In the genomic region with DNA sequence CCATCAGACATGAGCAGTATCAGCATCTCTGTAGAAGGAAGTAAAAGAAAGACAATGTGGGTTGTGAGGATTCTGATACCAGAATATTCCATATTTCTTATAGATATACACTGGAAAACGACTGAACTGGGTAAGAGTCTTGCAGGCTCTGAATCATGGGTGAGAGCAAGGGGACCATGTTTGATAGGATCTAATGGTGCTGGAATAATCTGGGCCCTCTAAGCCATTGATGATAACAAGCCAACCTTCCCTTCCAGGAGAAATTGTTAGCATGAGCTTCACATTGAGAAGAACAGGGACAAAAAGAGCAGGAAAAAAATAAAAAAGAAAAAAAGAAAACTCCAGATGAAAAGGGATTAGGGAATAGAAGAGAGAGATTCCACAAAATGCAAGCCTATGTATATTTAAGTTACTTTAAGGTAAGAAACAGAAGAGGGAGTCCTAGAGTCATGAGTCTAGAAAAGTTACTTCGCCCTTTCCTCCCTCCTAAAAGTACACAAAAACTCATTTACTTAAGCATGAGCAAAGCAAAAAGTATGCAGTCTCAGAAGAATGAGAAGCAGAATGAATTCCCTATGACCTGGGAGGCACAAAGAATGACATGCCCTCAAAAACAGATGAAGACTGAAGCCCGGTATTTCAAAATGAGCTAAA, we compare ENCODE assay signal across 12 cellular contexts.
A peak's percentile ranks its signal among the peaks of the same experiment; 100 is the strongest.
DNase-seq lines count a peak whose midpoint lies in the region; ATAC-seq, FAIRE-seq and TF ChIP-seq lines count a peak whose summit lies in the region.
"Had no signal": no experiment of that assay in that cellular context is flagged by ENCODE, and none has a peak within 500 bp of the region (broad histone marks: within the 10 kb centered on the region; RNA-seq: fewer than 3 reads in every experiment).

No MANE protein-coding gene starts in this region.

- peak overlapping the region; percentile 62 for H3K4me2 ChIP-seq in A549
- H3K4me2 ChIP-seq in HCT116 (ENCODE audit: low read length), result no peak overlapping the region
- H3K4me2 ChIP-seq: KMS-11 had no signal

- RAD21 ChIA-PET in HCT116 (lab: Charles Lee; ENCODE audit: low non-redundant PET in 1 of 2, low total read pairs in 2 of 2, uncharacterized antibody in 2 of 2, unreplicated experiment in 2 of 2), result no interaction called here

- intact Hi-C loops in HCT116 (cut with micrococcal nuclease), result no loop called here

- no peak overlapping the region for H3K9ac ChIP-seq in HCT116 (ENCODE audit: low read length)
- H3K9ac ChIP-seq: KMS-11 had no signal

- no peaks in the 10 kb centered on the region for H3K36me3 ChIP-seq in HCT116 (ENCODE audit: control insufficient read depth in 1 of 2, insufficient read depth in 2 of 2, low read length in 2 of 2)
- H3K36me3 ChIP-seq: sigmoid colon had no signal

- CTCF ChIA-PET in A549 (lab: Yijun Ruan, JAX), result interaction anchor here (0.6 to 1.6 kb wide), 19 partner anchors 9 to 1049 kb away, joined by 3 to 6 read pairs (median 3); no protein-coding TSS in a partner anchor
- CTCF ChIA-PET in HCT116 (lab: Charles Lee), result interaction anchor here (0.6 to 1.0 kb wide), 3 partner anchors 130 to 455 kb away, joined by 3 read pairs; no protein-coding TSS in a partner anchor

- H3K27ac ChIP-seq in A549, result peak overlapping the region; percentile 65 to 77
- no peak overlapping the region for H3K27ac ChIP-seq in HCT116 (ENCODE audit: low read depth, low read length)
- H3K27ac ChIP-seq: KMS-11, sigmoid colon had no signal

- 0% methylated on average over 3 of the region's 3 CpGs for WGBS in A549 (ENCODE audit: missing lambda C conversion rate)

- peak overlapping the region; percentile 31 for H2AFZ ChIP-seq in HCT116 (ENCODE audit: low read depth, low read length, poor library complexity, severe bottlenecking)

- no TSS peak for BruUV-seq in HCT116 (replicated peaks; lab: Mats Ljungman, UMichigan)

- ATAC-seq in A549 (peak; percentile 95 to 99), HCT116 (no peak)
- no peak for ATAC-seq in natural killer cell treated with Interleukin-12 subunit alpha and Interleukin-12 subunit beta and Interleukin-15 and Interleukin-18, amount 100 ng/mL, for 72 hours
- ATAC-seq in naive thymus-derived CD8-positive, alpha-beta T cell, result no peak

- H3K4me3 ChIP-seq in A549 (no peak overlapping the region), HCT116 (replicated peaks in 1 of 2; ENCODE audit: low read depth in 1 of 2, low read length in 2 of 2) (no peak overlapping the region), astrocyte of the spinal cord (ENCODE audit: low read depth, low read length) (no peak overlapping the region)
- H3K4me3 ChIP-seq: sigmoid colon had no signal

- in situ Hi-C loops in astrocyte of the spinal cord (cut with HindIII; ENCODE audit: low sequenced_read_pairs), result no loop called here

- H3K79me2 ChIP-seq in HCT116 (ENCODE audit: insufficient read depth, low read length), result no peaks in the 10 kb centered on the region

- H4K20me1 ChIP-seq in HCT116 (ENCODE audit: insufficient read depth), result no peaks in the 10 kb centered on the region

- DNase-seq in A549 (ENCODE audit: low read depth in 1 of 2, low spot score in 1 of 2) (peak; percentile 23 to 90), HCT116 (ENCODE audit: low read depth, low spot score) (no peak), astrocyte of the spinal cord (ENCODE audit: low read depth, low spot score) (peak; percentile 76), kidney tubule cell (ENCODE audit: low spot score) (peak; percentile 73), dermis blood vessel endothelial cell (no peak)
- DNase-seq in natural killer cell treated with Interleukin-12 subunit alpha and Interleukin-12 subunit beta and Interleukin-15 and Interleukin-18, amount 100 ng/mL, for 72 hours (ENCODE audit: low spot score), result no peak
- DNase-seq in naive thymus-derived CD8-positive, alpha-beta T cell, result no peak
- DNase-seq in stimulated activated naive CD4-positive, alpha-beta T cell treated with Interleukin-2 at 50 U/mL for 16 hours (lab: John Stamatoyannopoulos, UW), result no peak
- DNase-seq: activated B cell treated with CpG ODN at 0.5 μM for 24 hours, C1 segment of cervical spinal cord, sigmoid colon had no signal

- no peaks in the 10 kb centered on the region for H3K9me3 Mint-ChIP-seq in natural killer cell treated with Interleukin-12 subunit alpha and Interleukin-12 subunit beta and Interleukin-15 and Interleukin-18, amount 100 ng/mL, for 72 hours
- H3K9me3 Mint-ChIP-seq in naive thymus-derived CD8-positive, alpha-beta T cell, result peaks cover 0 to 9% (median 0%) of the 10 kb centered on the region in 9 donors
- H3K9me3 Mint-ChIP-seq: activated B cell treated with CpG ODN at 0.5 μM for 24 hours had no signal

- H3K27ac Mint-ChIP-seq in natural killer cell treated with Interleukin-12 subunit alpha and Interleukin-12 subunit beta and Interleukin-15 and Interleukin-18, amount 100 ng/mL, for 72 hours, result no peak overlapping the region
- H3K27ac Mint-ChIP-seq in naive thymus-derived CD8-positive, alpha-beta T cell, result no peak overlapping the region
- H3K27ac Mint-ChIP-seq: activated B cell treated with CpG ODN at 0.5 μM for 24 hours had no signal

- H3K4me1 ChIP-seq in A549 (peaks cover 15% of the 10 kb centered on the region), HCT116 (ENCODE audit: control insufficient read depth in 1 of 2, insufficient read depth in 2 of 2, low read length in 2 of 2) (no peaks in the 10 kb centered on the region)
- H3K4me1 ChIP-seq: sigmoid colon had no signal

- TF ChIP-seq RAD21 in A549 (conservative IDR thresholded peaks at IDR 0.05 in 1 of 2, IDR thresholded peaks at IDR 0.05 in 1 of 2) (peak; percentile 71 to 72), HCT116 (IDR thresholded peaks at IDR 0.05; ENCODE audit: low read depth) (peak; percentile 45)

- no peaks in the 10 kb centered on the region for H3K9me2 ChIP-seq in HCT116 (ENCODE audit: insufficient read depth)

- TF ChIP-seq POLR2A in A549 (IDR thresholded peaks at IDR 0.05; ENCODE audit: low read length) (no peak), HCT116 (IDR thresholded peaks at IDR 0.05; ENCODE audit: borderline replicate concordance, extremely low read depth, insufficient read depth, insufficient read length) (no peak)

- H3K4me3 Mint-ChIP-seq in natural killer cell treated with Interleukin-12 subunit alpha and Interleukin-12 subunit beta and Interleukin-15 and Interleukin-18, amount 100 ng/mL, for 72 hours, result no peak overlapping the region
- no peak overlapping the region for H3K4me3 Mint-ChIP-seq in naive thymus-derived CD8-positive, alpha-beta T cell
- H3K4me3 Mint-ChIP-seq: activated B cell treated with CpG ODN at 0.5 μM for 24 hours had no signal

- TF ChIP-seq CTCF in A549 (IDR thresholded peaks at IDR 0.05) (peak; percentile 62), HCT116 (IDR thresholded peaks at IDR 0.05 in 2 of 3, conservative IDR thresholded peaks at IDR 0.05 in 1 of 3; ENCODE audit: borderline replicate concordance in 1 of 3, insufficient read depth in 1 of 3, low read depth in 2 of 3, low read length in 2 of 3) (0 out of 6 replicates have a peak, but pooled peaks of 1 of the 3 experiments have one; percentile 13), astrocyte of the spinal cord (IDR thresholded peaks at IDR 0.05; ENCODE audit: low read depth, low read length) (peak; percentile 23)

- H3K36me3 Mint-ChIP-seq in natural killer cell treated with Interleukin-12 subunit alpha and Interleukin-12 subunit beta and Interleukin-15 and Interleukin-18, amount 100 ng/mL, for 72 hours, result no peaks in the 10 kb centered on the region
- no peaks in the 10 kb centered on the region for H3K36me3 Mint-ChIP-seq in naive thymus-derived CD8-positive, alpha-beta T cell

- H3K9me3 ChIP-seq in A549, result no peaks in the 10 kb centered on the region
- H3K9me3 ChIP-seq in HCT116 (ENCODE audit: control insufficient read depth in 1 of 2, insufficient read depth in 1 of 2, low read depth in 1 of 2, low read length in 2 of 2), result no peaks in the 10 kb centered on the region
- H3K9me3 ChIP-seq: sigmoid colon had no signal

- POLR2A ChIA-PET in A549 (lab: Yijun Ruan, JAX) (no interaction called here), HCT116 (lab: Charles Lee) (no interaction called here)
- POLR2A ChIA-PET in naive thymus-derived CD8-positive, alpha-beta T cell (lab: Charles Lee), result no interaction called here

- no peaks in the 10 kb centered on the region for H3K4me1 Mint-ChIP-seq in natural killer cell treated with Interleukin-12 subunit alpha and Interleukin-12 subunit beta and Interleukin-15 and Interleukin-18, amount 100 ng/mL, for 72 hours (ENCODE audit: low read depth in 2 of 2)
- H3K4me1 Mint-ChIP-seq in naive thymus-derived CD8-positive, alpha-beta T cell, result no peaks in the 10 kb centered on the region
- H3K4me1 Mint-ChIP-seq: activated B cell treated with CpG ODN at 0.5 μM for 24 hours had no signal

- peak; percentile 91 for FAIRE-seq in A549 (lab: Jason Lieb, UNC)

- H3K27me3 ChIP-seq in HCT116 (ENCODE audit: insufficient read depth, low read length), result no peaks in the 10 kb centered on the region
- H3K27me3 ChIP-seq: sigmoid colon had no signal

- no peak for TF ChIP-seq EP300 in A549 (IDR thresholded peaks at IDR 0.05)

- H3K27me3 Mint-ChIP-seq in natural killer cell treated with Interleukin-12 subunit alpha and Interleukin-12 subunit beta and Interleukin-15 and Interleukin-18, amount 100 ng/mL, for 72 hours, result peaks cover 17 to 39% of the 10 kb centered on the region in 2 donors
- H3K27me3 Mint-ChIP-seq in naive thymus-derived CD8-positive, alpha-beta T cell, result peaks cover 2 to 10% (median 8%) of the 10 kb centered on the region in 5 donors

TF ChIP-seq in A549, 52 proteins besides CTCF, POLR2A, EP300 and RAD21 (continues in another document):
- TF ChIP-seq CBX8 (IDR thresholded peaks at IDR 0.05), result no peak
- TF ChIP-seq MAZ (IDR thresholded peaks at IDR 0.05; ENCODE audit: borderline replicate concordance, low read depth, low read length), result no peak
- TF ChIP-seq TP53 (CRISPR knock-in tag; IDR thresholded peaks at IDR 0.05), result no peak
- TF ChIP-seq SMC3 (IDR thresholded peaks at IDR 0.05), result peak; percentile 73
- TF ChIP-seq FOXS1 (CRISPR knock-in tag; IDR thresholded peaks at IDR 0.05), result 0 out of 2 replicates have a peak, but pooled peaks have one; percentile 19
- 0 out of 2 replicates have a peak, but pooled peaks have one; percentile 36 for TF ChIP-seq FOSL2 (IDR thresholded peaks at IDR 0.05)
- TF ChIP-seq FOSL2 (CRISPR knock-in tag; IDR thresholded peaks at IDR 0.05), result peak; percentile 88
- no peak for TF ChIP-seq ZFP36 (IDR thresholded peaks at IDR 0.05; ENCODE audit: borderline replicate concordance, partially characterized antibody)

TF ChIP-seq in HCT116, 20 proteins besides CTCF, POLR2A, EP300 and RAD21 (continues in another document):
- TF ChIP-seq ZNF274 (IDR thresholded peaks at IDR 0.05; ENCODE audit: low read depth, low read length) (no peak), EZH2 (IDR thresholded peaks at IDR 0.05) (no peak), CBX3 (IDR thresholded peaks at IDR 0.05; ENCODE audit: low read depth) (no peak), POLR2AphosphoS5 (IDR thresholded peaks at IDR 0.05; ENCODE audit: low read depth, low read length) (no peak), EZH2phosphoT487 (IDR thresholded peaks at IDR 0.05; ENCODE audit: borderline replicate concordance) (no peak), FOSL1 (IDR thresholded peaks at IDR 0.05; ENCODE audit: low read depth) (no peak)

Comparison
In these comparisons a context has a peak if more than half of its experiments do, and no peak if none do; other contexts are left out.
1. ATAC-seq: peak in A549 (2 of 2); none in HCT116 (single experiment), natural killer cell treated with Interleukin-12 subunit alpha and Interleukin-12 subunit beta and Interleukin-15 and Interleukin-18, amount 100 ng/mL, for 72 hours (0 of 2) and naive thymus-derived CD8-positive, alpha-beta T cell (0 of 2).
2. DNase-seq: peak in A549 (2 of 2), astrocyte of the spinal cord (single experiment) and kidney tubule cell (single experiment); none in HCT116 (single experiment), natural killer cell treated with Interleukin-12 subunit alpha and Interleukin-12 subunit beta and Interleukin-15 and Interleukin-18, amount 100 ng/mL, for 72 hours (single experiment), dermis blood vessel endothelial cell (single experiment), naive thymus-derived CD8-positive, alpha-beta T cell (0 of 10) and stimulated activated naive CD4-positive, alpha-beta T cell treated with Interleukin-2 at 50 U/mL for 16 hours (single experiment).
3. Of the 6 proteins assayed by ChIP-seq in both A549 and HCT116: peak only in A549: none; only in HCT116: none; in both: RAD21; in neither: 3; mixed calls (peak in some experiments, not most) for 2.